In genomic region chr1:51986718-51987117, GRCh38 we compare ENCODE assay signal across 19 cellular contexts. TPM values are rescaled to one million over a fixed set of nuclear protein-coding genes. Genes with fewer than 3 reads are reported as not detected.
DNase-seq lines count a peak whose midpoint lies in the region; ATAC-seq, FAIRE-seq and TF ChIP-seq lines count a peak whose summit lies in the region.
"Had no signal": no experiment of that assay in that cellular context is flagged by ENCODE, and none has a peak within 500 bp of the region (broad histone marks: within the 10 kb centered on the region; RNA-seq: fewer than 3 reads in every experiment).

No MANE protein-coding gene starts in this region.

- WGBS in pancreas, 2 donors = 84 to 85% methylated on average over 4 of the region's 4 CpGs

- H3K4me1 ChIP-seq in pancreas = no peaks in the 10 kb centered on the region

- no peak overlapping the region for H3K27ac ChIP-seq in pancreas
- H3K27ac ChIP-seq: PC-9 had no signal

- no peaks in the 10 kb centered on the region for H3K9me3 ChIP-seq in pancreas

- peak overlapping the region; percentile 10 for H3K4me3 Mint-ChIP-seq in glutamatergic neuron (ENCODE audit: unreplicated experiment)

- FAIRE-seq in pancreas (lab: Jason Lieb, UNC) = no peak
- FAIRE-seq: GM12878, GM18507, H1 had no signal

- peaks cover 8% of the 10 kb centered on the region for H3K27me3 Mint-ChIP-seq in glutamatergic neuron (ENCODE audit: unreplicated experiment)

- H3K4me1 Mint-ChIP-seq in glutamatergic neuron (ENCODE audit: low read depth, unreplicated experiment) = peaks cover 8% of the 10 kb centered on the region

- TF ChIP-seq CTCF in glutamatergic neuron (IDR thresholded peaks at IDR 0.05; ENCODE audit: partially characterized antibody, unreplicated experiment) (no peak), pancreas (IDR thresholded peaks at IDR 0.05) (no peak)

- H3K4me3 ChIP-seq in pancreas = no peak overlapping the region
- H3K4me3 ChIP-seq: GM12878, PC-9 had no signal

- H3K36me3 Mint-ChIP-seq in glutamatergic neuron (ENCODE audit: unreplicated experiment) = no peaks in the 10 kb centered on the region

- peak; percentile 50 for DNase-seq in NCI-H2171 treated with DMSO at 0.1 percent for 48 hours (lab: John Stamatoyannopoulos, UW)
- DNase-seq in NCI-H2171 (lab: John Stamatoyannopoulos, UW) = no peak
- DNase-seq in NCI-H345 (lab: John Stamatoyannopoulos, UW) = peak; percentile 57
- peak; percentile 30 for DNase-seq in glutamatergic neuron
- DNase-seq in medulla oblongata (ENCODE audit: extremely low spot score) = no peak
- DNase-seq in OCI-M1 (lab: John Stamatoyannopoulos, UW) = no peak
- no peak for DNase-seq in pancreas
- DNase-seq: 8988T; Karpas-422; MM.1S; NCI-H1105 treated with DMSO at 0.1 percent for 48 hours; NCI-H2029 treated with DMSO at 0.1 percent for 48 hours; NCI-H526 treated with DMSO at 0.1 percent for 48 hours; NK-92 treated with Interleukin-12 subunit alpha and Interleukin-12 subunit beta, amount 100 ng/mL, for 24 hours; PC-9 had no signal

- ATAC-seq in GM21526 (IDR thresholded peaks at IDR 0.05; ENCODE audit: low FRiP score, unreplicated experiment) = no peak
- no peak for ATAC-seq in pancreas
- ATAC-seq: GM12878 had no signal

- H3K27me3 ChIP-seq in pancreas = no peaks in the 10 kb centered on the region

- H3K27ac Mint-ChIP-seq in glutamatergic neuron (ENCODE audit: unreplicated experiment) = no peak overlapping the region

- H3K9me3 Mint-ChIP-seq in glutamatergic neuron (ENCODE audit: unreplicated experiment) = peaks cover 9% of the 10 kb centered on the region

- no peaks in the 10 kb centered on the region for H3K36me3 ChIP-seq in pancreas

- intact Hi-C loops in pancreas (cut with DNase I) = no loop called here

RNA-seq across cellular contexts. Expression of gene RAB3B, which starts 3.8 kb away (rescaled TPM):
- total RNA-seq in glutamatergic neuron (ENCODE audit: unreplicated experiment) = 12.9 TPM
- total RNA-seq in pancreas = 1 to 10 TPM in 3 of 6 donors, under 1 TPM in 3; 0.69 to 5.7 (median 1.6) TPM
- 1 to 10 TPM in 1 of 2 donors, under 1 TPM in 1; 0.72 to 5.7 TPM for polyA plus RNA-seq in pancreas

RNA-seq across cellular contexts. Expression of gene KTI12, which starts 46.9 kb away (rescaled TPM):
- total RNA-seq in glutamatergic neuron (ENCODE audit: unreplicated experiment) (8.6 TPM), pancreas (1 to 10 TPM; 2.3 to 4.7 (median 3.4) TPM)
- polyA plus RNA-seq in pancreas = 1 to 10 TPM; 3.1 to 7.1 TPM

Comparison
In these comparisons a context has a peak if more than half of its experiments do, and no peak if none do; other contexts are left out.
1. DNase-seq: peak in NCI-H2171 treated with DMSO at 0.1 percent for 48 hours (single experiment), NCI-H345 (single experiment) and glutamatergic neuron (single experiment); none in NCI-H2171 (single experiment), medulla oblongata (single experiment), OCI-M1 (single experiment) and pancreas (0 of 6).